21 cellular contexts compared by ENCODE assay signal in genomic region chr9:120556780-120557179, GRCh38.
"Had no signal": no experiment of that assay in that cellular context is flagged by ENCODE, and none has a peak within 500 bp of the region (broad histone marks: within the 10 kb centered on the region; RNA-seq: fewer than 3 reads in every experiment).

No MANE protein-coding gene starts in this region.

- H2AFZ ChIP-seq: hepatocyte had no signal

- ATAC-seq: foreskin keratinocyte; heart right ventricle; left colon; lower lobe of right lung; naive thymus-derived CD4-positive, alpha-beta T cell had no signal

- H3K9me3 ChIP-seq: esophagus muscularis mucosa, heart right ventricle, left ventricle myocardium inferior, lower lobe of right lung had no signal

- H3K27me3 ChIP-seq: dorsolateral prefrontal cortex, esophagus muscularis mucosa, foreskin keratinocyte, heart right ventricle, hepatocyte had no signal

- H3K4me3 ChIP-seq: coronary artery, dorsolateral prefrontal cortex, esophagus muscularis mucosa, heart right ventricle, hepatocyte, left ventricle myocardium inferior, lower lobe of right lung had no signal

- DNase-seq: dermis blood vessel endothelial cell; dorsolateral prefrontal cortex; effector CD4-positive, alpha-beta T cell; effector memory CD4-positive, alpha-beta T cell; foreskin keratinocyte; glutamatergic neuron; head of caudate nucleus; heart right ventricle; hypothalamus; immature natural killer cell; islet precursor cell; kidney; kidney glomerular epithelial cell; left colon; left ventricle myocardium inferior; lower lobe of right lung; mesenchymal stem cell; naive thymus-derived CD4-positive, alpha-beta T cell had no signal

- H3K4me1 ChIP-seq: foreskin keratinocyte, lower lobe of right lung had no signal

- H3K4me2 ChIP-seq: hepatocyte had no signal

- H3K27ac ChIP-seq: coronary artery, dorsolateral prefrontal cortex, esophagus muscularis mucosa, foreskin keratinocyte, heart right ventricle, hepatocyte, left ventricle myocardium inferior, lower lobe of right lung had no signal
